Comparison of ENCODE assay signal across 21 cellular contexts in the genomic region with DNA sequence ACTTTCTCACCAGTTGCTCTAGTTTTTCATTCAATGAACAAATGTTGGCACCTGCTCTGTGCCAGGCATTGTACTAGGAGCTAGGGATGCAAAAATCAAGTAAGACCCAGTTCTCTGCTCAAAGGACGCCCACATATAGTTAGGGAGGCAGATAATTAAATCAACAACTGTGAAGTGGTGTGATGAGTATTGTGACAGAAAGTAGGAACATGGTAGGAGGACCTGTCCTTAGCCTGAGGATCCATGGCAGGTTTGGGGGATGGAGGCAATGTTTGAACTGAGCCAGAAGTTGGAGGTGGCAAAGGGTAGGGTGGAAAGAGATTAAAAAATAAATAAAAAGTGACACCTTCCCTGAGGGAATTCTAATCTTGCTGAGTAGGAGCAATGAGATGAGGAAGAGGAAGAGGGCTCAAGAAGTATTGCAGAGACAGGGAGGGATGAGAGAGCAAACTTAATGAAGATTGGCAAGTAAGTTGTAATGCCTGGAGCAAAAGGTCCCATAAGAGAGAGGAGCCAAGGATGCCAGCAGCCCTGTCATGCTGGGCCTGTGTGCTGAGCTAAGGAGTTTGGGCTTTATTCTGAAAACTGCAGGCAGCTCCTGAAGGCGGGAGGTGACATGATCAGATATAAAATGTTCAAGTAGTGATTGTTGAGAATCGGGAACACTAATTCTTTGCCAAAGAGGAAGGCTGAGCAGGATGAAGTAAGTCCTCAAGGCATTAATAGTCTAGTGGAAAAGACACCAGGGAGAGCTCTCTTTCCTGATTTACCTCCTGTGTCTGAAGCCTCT.
A peak's percentile ranks its signal among the peaks of the same experiment; 100 is the strongest.
DNase-seq lines count a peak whose midpoint lies in the region; ATAC-seq lines count a peak whose summit lies in the region.
"Had no signal": no experiment of that assay in that cellular context is flagged by ENCODE, and none has a peak within 500 bp of the region (broad histone marks: within the 10 kb centered on the region; RNA-seq: fewer than 3 reads in every experiment).

No MANE protein-coding gene starts in this region.

- DNase-seq in Ammon's horn (ENCODE audit: low spot score) (peak; percentile 42), head of caudate nucleus (peak in 36 of 42 donors; percentile 2 to 83 (median 45)), putamen (ENCODE audit: low spot score) (peak; percentile 75), cerebellum (ENCODE audit: low spot score) (no peak), SW 1271 (lab: John Stamatoyannopoulos, UW) (no peak)
- DNase-seq: AML-193; BE2C; C1 segment of cervical spinal cord; CD4-positive, alpha-beta memory T cell; CD4-positive, CD25-positive, alpha-beta regulatory T cell; CD8-positive, alpha-beta memory T cell; COR-L47; DMS 273 treated with DMSO at 0.1 percent for 48 hours; DMS153; DMS53; DND-41; EL; GDM1 had no signal

- no peak for ATAC-seq in HG02840 (IDR thresholded peaks at IDR 0.05; ENCODE audit: low FRiP score, unreplicated experiment)
- ATAC-seq: A549, GM12878 had no signal

- intact Hi-C loops in head of caudate nucleus (cut with DNase I) = no loop called here

Comparison
In these comparisons a context has a peak if more than half of its experiments do, and no peak if none do; other contexts are left out.
1. DNase-seq: peak in Ammon's horn (single experiment), head of caudate nucleus (36 of 42) and putamen (single experiment); none in cerebellum (single experiment) and SW 1271 (0 of 2).